8 cellular contexts compared by ENCODE assay signal in genomic region chr1:160567858-160568682, GRCh38. TPM values are rescaled to one million over a fixed set of nuclear protein-coding genes. Genes with fewer than 3 reads are reported as not detected.
A peak's percentile ranks its signal among the peaks of the same experiment; 100 is the strongest.
DNase-seq lines count a peak whose midpoint lies in the region; ATAC-seq, FAIRE-seq and TF ChIP-seq lines count a peak whose summit lies in the region.

No MANE protein-coding gene starts in this region.

- H3K27ac ChIP-seq in foreskin keratinocyte: no peak overlapping the region

- TF ChIP-seq CTCF in foreskin keratinocyte (conservative IDR thresholded peaks at IDR 0.05): no peak

- peaks cover 5% of the 10 kb centered on the region for H3K9me3 Mint-ChIP-seq in activated naive CD4-positive, alpha-beta T cell treated with anti-CD3 and anti-CD28 coated beads, Interleukin-2, amount 10 ng/mL, durations not matched to agents 7 days and 5 days

- no peaks in the 10 kb centered on the region for H3K27me3 Mint-ChIP-seq in activated naive CD4-positive, alpha-beta T cell treated with anti-CD3 and anti-CD28 coated beads, Interleukin-2, amount 10 ng/mL, durations not matched to agents 7 days and 5 days

- peak; percentile 88 for FAIRE-seq in GM18507 (lab: Jason Lieb, UNC)

- CTCF ChIA-PET in activated naive CD4-positive, alpha-beta T cell treated with anti-CD3 and anti-CD28 coated beads, Interleukin-2, amount 10 ng/mL, durations not matched to agents 7 days and 5 days (lab: Charles Lee): interaction anchor here (0.6 to 1.3 kb wide), 4 partner anchors 23 to 39 kb away, joined by 3 read pairs; no protein-coding TSS in a partner anchor

- peaks cover 14% of the 10 kb centered on the region for H3K27me3 ChIP-seq in foreskin keratinocyte

- peak overlapping the region; percentile 5 for H3K4me3 Mint-ChIP-seq in activated naive CD4-positive, alpha-beta T cell treated with anti-CD3 and anti-CD28 coated beads, Interleukin-2, amount 10 ng/mL, durations not matched to agents 7 days and 5 days

- H3K4me1 ChIP-seq in foreskin keratinocyte: no peaks in the 10 kb centered on the region

- H3K27ac Mint-ChIP-seq in activated naive CD4-positive, alpha-beta T cell treated with anti-CD3 and anti-CD28 coated beads, Interleukin-2, amount 10 ng/mL, durations not matched to agents 7 days and 5 days: peak overlapping the region; percentile 91

- ATAC-seq in HG03442 (IDR thresholded peaks at IDR 0.05; ENCODE audit: unreplicated experiment) (no peak), HG03571 (IDR thresholded peaks at IDR 0.05; ENCODE audit: unreplicated experiment) (no peak), foreskin keratinocyte (no peak)

- peaks cover 57% of the 10 kb centered on the region for H3K4me1 Mint-ChIP-seq in activated naive CD4-positive, alpha-beta T cell treated with anti-CD3 and anti-CD28 coated beads, Interleukin-2, amount 10 ng/mL, durations not matched to agents 7 days and 5 days

- DNase-seq in GM18507 (ENCODE audit: extremely low spot score, insufficient read length, low read depth) (no peak), T-helper 9 cell (peak; percentile 44), foreskin keratinocyte (no peak), NCI-H128 (lab: John Stamatoyannopoulos, UW; ENCODE audit: unreplicated experiment) (no peak)
- DNase-seq in activated naive CD4-positive, alpha-beta T cell treated with anti-CD3 and anti-CD28 coated beads, Interleukin-2, amount 10 ng/mL, durations not matched to agents 7 days and 5 days: peak; percentile 64
- DNase-seq in stimulated activated CD4-positive, alpha-beta T cell treated with anti-CD3 and anti-CD28 coated beads, Interleukin-4, amount 100 ng/mL, for 4 hours: peak; percentile 48 to 84

- peaks cover 30% of the 10 kb centered on the region for H3K36me3 Mint-ChIP-seq in activated naive CD4-positive, alpha-beta T cell treated with anti-CD3 and anti-CD28 coated beads, Interleukin-2, amount 10 ng/mL, durations not matched to agents 7 days and 5 days

RNA-seq across cellular contexts. Expression of gene CD84, which starts 11.2 kb away (rescaled TPM):
- total RNA-seq in foreskin keratinocyte: not detected in 2 replicates
- not detected in 2 replicates for polyA plus RNA-seq in foreskin keratinocyte

RNA-seq across cellular contexts. Expression of gene SLAMF6, which starts 45.0 kb away (rescaled TPM):
- total RNA-seq in foreskin keratinocyte: not detected in 2 replicates
- not detected in 2 replicates for polyA plus RNA-seq in foreskin keratinocyte

Comparison
In these comparisons a context has a peak if more than half of its experiments do, and no peak if none do; other contexts are left out.
1. DNase-seq: peak in T-helper 9 cell (single experiment), activated naive CD4-positive, alpha-beta T cell treated with anti-CD3 and anti-CD28 coated beads, Interleukin-2, amount 10 ng/mL, durations not matched to agents 7 days and 5 days (single experiment) and stimulated activated CD4-positive, alpha-beta T cell treated with anti-CD3 and anti-CD28 coated beads, Interleukin-4, amount 100 ng/mL, for 4 hours (2 of 2); none in GM18507 (single experiment), foreskin keratinocyte (0 of 2) and NCI-H128 (single experiment).